In the genomic region with DNA sequence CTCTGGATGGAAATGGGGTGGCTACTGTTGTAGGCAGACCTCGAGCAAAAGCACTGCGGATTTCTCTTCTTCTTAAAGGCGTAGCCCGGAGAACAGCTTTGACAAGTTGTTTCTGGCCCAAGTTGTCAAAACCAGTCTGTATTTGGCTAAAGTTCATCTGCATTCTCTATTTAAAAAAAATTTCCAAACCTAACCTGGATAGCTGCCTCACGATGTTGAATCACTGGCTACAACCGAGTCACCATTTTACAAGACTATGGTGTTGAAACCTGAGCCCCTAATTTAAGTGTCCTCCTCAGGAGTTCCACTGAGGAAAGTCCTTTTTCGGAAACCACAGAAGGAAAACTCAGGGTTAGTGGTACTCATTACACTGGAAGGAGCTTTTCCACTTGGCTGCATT, we compare ENCODE assay signal across 8 cellular contexts. TPM values are rescaled to one million over a fixed set of nuclear protein-coding genes. Genes with fewer than 3 reads are reported as not detected.
DNase-seq lines count a peak whose midpoint lies in the region; ATAC-seq and TF ChIP-seq lines count a peak whose summit lies in the region.

No MANE protein-coding gene starts in this region.

- H2BK120ac ChIP-seq in trophoblast cell (ENCODE audit: insufficient read depth, low read length, poor library complexity): no peak overlapping the region

- no peak overlapping the region for H2BK12ac ChIP-seq in trophoblast cell (ENCODE audit: low read length)

- H3K9ac ChIP-seq in NT2/D1 (ENCODE audit: insufficient read length, low read depth) (peak overlapping the region; percentile 42), trophoblast cell (ENCODE audit: low read length) (no peak overlapping the region)

- no peak overlapping the region for H3K27ac ChIP-seq in trophoblast cell (ENCODE audit: low read depth, low read length)
- H3K27ac ChIP-seq in body of pancreas: no peak overlapping the region

- no peak for TF ChIP-seq POLR2A in body of pancreas (IDR thresholded peaks at IDR 0.05)

- H2AK5ac ChIP-seq in trophoblast cell (ENCODE audit: low read length): no peak overlapping the region

- peaks cover 9% of the 10 kb centered on the region for H3K4me1 ChIP-seq in NT2/D1 (ENCODE audit: insufficient read depth, insufficient read length)
- H3K4me1 ChIP-seq in trophoblast cell (ENCODE audit: control insufficient read depth in 1 of 2, insufficient read depth in 2 of 2, low read length in 2 of 2): peaks cover 5 to 6% of the 10 kb centered on the region in 2 experiments
- peaks cover 23% of the 10 kb centered on the region for H3K4me1 ChIP-seq in body of pancreas

- H3K36me3 ChIP-seq in GM06990 (ENCODE audit: control insufficient read depth, insufficient read depth, low read length): no peaks in the 10 kb centered on the region; the same call in 1 of the 2 replicates
- H3K36me3 ChIP-seq in NT2/D1 (ENCODE audit: insufficient read depth, insufficient read length, low read length): no peaks in the 10 kb centered on the region
- H3K36me3 ChIP-seq in trophoblast cell (ENCODE audit: control insufficient read depth in 1 of 2, insufficient read depth in 2 of 2, low read length in 2 of 2): peaks cover 0 to 2% of the 10 kb centered on the region in 2 experiments
- no peaks in the 10 kb centered on the region for H3K36me3 ChIP-seq in body of pancreas (replicated peaks in 1 of 2; ENCODE audit: insufficient read depth in 1 of 2, low read depth in 2 of 2)

- peak overlapping the region; percentile 87 for H3K4me2 ChIP-seq in trophoblast cell (ENCODE audit: low read length)

- DNase-seq in GM06990 (ENCODE audit: extremely low read depth, insufficient read length): no peak
- no peak for DNase-seq in NT2/D1 (ENCODE audit: low read depth, low spot score)
- DNase-seq in endothelial cell (ENCODE audit: low spot score): no peak
- DNase-seq in trophoblast cell: peak in 1 of 2 donors; percentile 17
- DNase-seq in NCI-H2171 (lab: John Stamatoyannopoulos, UW): no peak
- DNase-seq in DMS114 treated with DMSO at 0.1 percent for 48 hours (lab: John Stamatoyannopoulos, UW; ENCODE audit: unreplicated experiment): no peak
- no peak for DNase-seq in body of pancreas
- DNase-seq in stimulated activated CD4-positive, alpha-beta T cell treated with anti-CD3 and anti-CD28 coated beads, Interleukin-4, amount 100 ng/mL, for 24 hours: no peak

- peak overlapping the region; percentile 11 for H3K27ac Mint-ChIP-seq in endothelial cell (ENCODE audit: unreplicated experiment)

- H3K4me1 Mint-ChIP-seq in endothelial cell (ENCODE audit: unreplicated experiment): peaks cover 32% of the 10 kb centered on the region

- H2BK5ac ChIP-seq in trophoblast cell (ENCODE audit: low read depth, low read length, poor library complexity): no peak overlapping the region

- intact Hi-C loops in body of pancreas (cut with DNase I): no loop called here

- no peak overlapping the region for H3K4ac ChIP-seq in trophoblast cell (ENCODE audit: low read depth, low read length)

- H3K27me3 ChIP-seq in GM06990 (replicated peaks; ENCODE audit: control insufficient read depth, insufficient read depth, low read length) (no peaks in the 10 kb centered on the region), NT2/D1 (ENCODE audit: insufficient read depth, insufficient read length) (peaks cover 27% of the 10 kb centered on the region), trophoblast cell (ENCODE audit: insufficient read depth, low read length) (no peaks in the 10 kb centered on the region), body of pancreas (peaks cover 0 to 15% of the 10 kb centered on the region in 2 donors)

- TF ChIP-seq CTCF in GM06990 (IDR thresholded peaks at IDR 0.05; ENCODE audit: insufficient read depth, low read length, poor library complexity, severe bottlenecking): no peak
- no peak for TF ChIP-seq CTCF in endothelial cell (IDR thresholded peaks at IDR 0.05; ENCODE audit: unreplicated experiment)
- no peak for TF ChIP-seq CTCF in body of pancreas (IDR thresholded peaks at IDR 0.05)

- no peak overlapping the region for H3K18ac ChIP-seq in trophoblast cell (ENCODE audit: low read length)

- H3K14ac ChIP-seq in trophoblast cell (ENCODE audit: low read length): no peak overlapping the region

- peaks cover 22% of the 10 kb centered on the region for H3K79me1 ChIP-seq in trophoblast cell (ENCODE audit: low read length)

- ATAC-seq in body of pancreas: no peak

- peaks cover 8% of the 10 kb centered on the region for H3K27me3 Mint-ChIP-seq in endothelial cell (ENCODE audit: unreplicated experiment)

- H4K91ac ChIP-seq in trophoblast cell (ENCODE audit: low read depth, low read length): no peak overlapping the region

- no CpG with 5 or more reads among the region's 7 CpGs for WGBS in trophoblast cell (ENCODE audit: extremely low coverage, insufficient coverage, insufficient read length)
- 83 to 91% methylated on average over 7 of the region's 7 CpGs for WGBS in body of pancreas, 2 donors

- peaks cover 4% of the 10 kb centered on the region for H3K36me3 Mint-ChIP-seq in endothelial cell (ENCODE audit: low read depth, unreplicated experiment)

- H2AFZ ChIP-seq in trophoblast cell (ENCODE audit: insufficient read depth, low read length, poor library complexity): no peak overlapping the region

- H3K4me3 ChIP-seq in GM06990 (replicated peaks; ENCODE audit: low read depth, low read length) (peak overlapping the region; percentile 88), NT2/D1 (ENCODE audit: insufficient read length, low read depth) (no peak overlapping the region), trophoblast cell (ENCODE audit: low read depth, low read length) (no peak overlapping the region), body of pancreas (no peak overlapping the region)

- no peak overlapping the region for H4K12ac ChIP-seq in trophoblast cell (ENCODE audit: low read depth, low read length)

- H3K23ac ChIP-seq in trophoblast cell (ENCODE audit: low read length): no peak overlapping the region

- H3K9me3 ChIP-seq in NT2/D1 (ENCODE audit: insufficient read depth, low read length) (no peaks in the 10 kb centered on the region), trophoblast cell (ENCODE audit: insufficient read depth, low read depth, low read length) (no peaks in the 10 kb centered on the region), body of pancreas (no peaks in the 10 kb centered on the region)

- H3K79me2 ChIP-seq in trophoblast cell (ENCODE audit: control insufficient read depth, insufficient read depth, low read length, poor library complexity): peaks cover 10% of the 10 kb centered on the region

- no peaks in the 10 kb centered on the region for H3K9me3 Mint-ChIP-seq in endothelial cell (ENCODE audit: unreplicated experiment)

- H4K8ac ChIP-seq in trophoblast cell (ENCODE audit: low read depth, low read length): no peak overlapping the region

- peak overlapping the region; percentile 12 for H3K4me3 Mint-ChIP-seq in endothelial cell (ENCODE audit: unreplicated experiment)

RNA-seq across cellular contexts. Expression of a gene that starts 1.5 kb away (rescaled TPM):
- total RNA-seq in endothelial cell (ENCODE audit: unreplicated experiment): 2.4 TPM
- 10.7 and 11.1 TPM in 2 replicates for polyA plus RNA-seq in trophoblast cell (2013)
- total RNA-seq in body of pancreas: under 1 TPM in 1 of 2 donors, not detected in 1; under 0.01 TPM

RNA-seq across cellular contexts. Expression of a gene that starts 1.8 kb away (rescaled TPM):
- 9.8 TPM for total RNA-seq in endothelial cell (ENCODE audit: unreplicated experiment)
- polyA plus RNA-seq in trophoblast cell (2013): 2.8 and 3.0 TPM in 2 replicates
- 1 to 10 TPM in 1 of 2 donors, under 1 TPM in 1; 0.52 to 1.6 TPM for total RNA-seq in body of pancreas

RNA-seq across cellular contexts. Expression of a gene that starts 41.6 kb away (rescaled TPM):
- total RNA-seq in endothelial cell (ENCODE audit: unreplicated experiment) (70.3 TPM), body of pancreas (10 to 100 TPM; 23.3 to 28.3 TPM)
- 102 and 110 TPM in 2 replicates for polyA plus RNA-seq in trophoblast cell (2013)
